ENCODE assay signal across 8 cellular contexts in genomic region chr7:142632291-142633134, GRCh38.
DNase-seq lines count a peak whose midpoint lies in the region; ATAC-seq, FAIRE-seq and TF ChIP-seq lines count a peak whose summit lies in the region.

No MANE protein-coding gene starts in this region.

- H3K36me3 Mint-ChIP-seq in activated T-helper 17 cell treated with anti-CD3 and anti-CD28 coated beads, Interleukin-2, amount 50 U/mL, for 72 hours (ENCODE audit: low read depth), result no peaks in the 10 kb centered on the region
- H3K36me3 Mint-ChIP-seq in osteocyte (ENCODE audit: unreplicated experiment), result no peaks in the 10 kb centered on the region

- H3K4me1 ChIP-seq in Peyer's patch, result no peaks in the 10 kb centered on the region
- H3K4me1 ChIP-seq in foreskin keratinocyte, result no peaks in the 10 kb centered on the region

- DNase-seq in HuH-7.5 (ENCODE audit: low spot score), result peak; percentile 37
- peak; percentile 54 to 79 (median 57) for DNase-seq in Peyer's patch
- peak; percentile 26 to 55 for DNase-seq in foreskin keratinocyte
- no peak for DNase-seq in osteocyte (ENCODE audit: extremely low spot score, unreplicated experiment)
- DNase-seq in NCI-H1048 (lab: John Stamatoyannopoulos, UW), result no peak

- peak overlapping the region; percentile 35 for H3K4me3 Mint-ChIP-seq in activated T-helper 17 cell treated with anti-CD3 and anti-CD28 coated beads, Interleukin-2, amount 50 U/mL, for 72 hours
- H3K4me3 Mint-ChIP-seq in osteocyte (ENCODE audit: unreplicated experiment), result no peak overlapping the region

- no peaks in the 10 kb centered on the region for H3K27me3 Mint-ChIP-seq in activated T-helper 17 cell treated with anti-CD3 and anti-CD28 coated beads, Interleukin-2, amount 50 U/mL, for 72 hours
- H3K27me3 Mint-ChIP-seq in osteocyte (ENCODE audit: unreplicated experiment), result peaks cover 30% of the 10 kb centered on the region

- H3K27ac ChIP-seq in Peyer's patch (no peak overlapping the region), foreskin keratinocyte (no peak overlapping the region)

- H3K4me1 Mint-ChIP-seq in activated T-helper 17 cell treated with anti-CD3 and anti-CD28 coated beads, Interleukin-2, amount 50 U/mL, for 72 hours, result no peaks in the 10 kb centered on the region
- peaks cover 14% of the 10 kb centered on the region for H3K4me1 Mint-ChIP-seq in osteocyte (ENCODE audit: unreplicated experiment)

- no peaks in the 10 kb centered on the region for H3K9me3 Mint-ChIP-seq in activated T-helper 17 cell treated with anti-CD3 and anti-CD28 coated beads, Interleukin-2, amount 50 U/mL, for 72 hours
- H3K9me3 Mint-ChIP-seq in osteocyte (ENCODE audit: unreplicated experiment), result no peaks in the 10 kb centered on the region

- TF ChIP-seq POLR2A in Peyer's patch (IDR thresholded peaks at IDR 0.05), result no peak

- peak overlapping the region; percentile 20 for H3K27ac Mint-ChIP-seq in activated T-helper 17 cell treated with anti-CD3 and anti-CD28 coated beads, Interleukin-2, amount 50 U/mL, for 72 hours
- H3K27ac Mint-ChIP-seq in osteocyte (ENCODE audit: unreplicated experiment), result no peak overlapping the region

- H3K27me3 ChIP-seq in Peyer's patch (no peaks in the 10 kb centered on the region), foreskin keratinocyte (no peaks in the 10 kb centered on the region)

- no peaks in the 10 kb centered on the region for H3K9me3 ChIP-seq in Peyer's patch

- TF ChIP-seq CTCF in Peyer's patch (IDR thresholded peaks at IDR 0.05) (peak; percentile 57 to 77 (median 66)), foreskin keratinocyte (conservative IDR thresholded peaks at IDR 0.05) (peak; percentile 84), osteocyte (IDR thresholded peaks at IDR 0.05) (peak; percentile 81)

- H3K4me3 ChIP-seq in Peyer's patch, result no peak overlapping the region

- peak; percentile 25 for FAIRE-seq in G401.6 (lab: Jason Lieb, UNC)

- ATAC-seq in GM21619 (IDR thresholded peaks at IDR 0.05; ENCODE audit: unreplicated experiment) (peak; percentile 99), foreskin keratinocyte (peak; percentile 94)
- ATAC-seq in activated T-helper 17 cell treated with anti-CD3 and anti-CD28 coated beads, Interleukin-2, amount 50 U/mL, for 72 hours (replicated peaks), result peak; percentile 80

- H3K36me3 ChIP-seq in Peyer's patch, result no peaks in the 10 kb centered on the region

Comparison
In these comparisons a context has a peak if more than half of its experiments do, and no peak if none do; other contexts are left out.
1. DNase-seq: peak in HuH-7.5 (single experiment), Peyer's patch (3 of 3) and foreskin keratinocyte (2 of 2); none in osteocyte (single experiment) and NCI-H1048 (single experiment).
2. Peak in every context shown above with its lines, with median percentiles within 50 percentile points of each other: ATAC-seq and CTCF ChIP-seq.